Comparison of ENCODE assay signal across 17 cellular contexts in genomic region chr2:196225213-196225612, GRCh38. TPM values are rescaled to one million over a fixed set of nuclear protein-coding genes. Genes with fewer than 3 reads are reported as not detected.
DNase-seq lines count a peak whose midpoint lies in the region; ATAC-seq, FAIRE-seq and TF ChIP-seq lines count a peak whose summit lies in the region.
"Had no signal": no experiment of that assay in that cellular context is flagged by ENCODE, and none has a peak within 500 bp of the region (broad histone marks: within the 10 kb centered on the region; RNA-seq: fewer than 3 reads in every experiment).

No MANE protein-coding gene starts in this region.

- peaks cover 4% of the 10 kb centered on the region; the same call in 1 of the 2 replicates for H3K36me3 ChIP-seq in GM23248 (ENCODE audit: low read depth)
- H3K36me3 ChIP-seq in ovary = no peaks in the 10 kb centered on the region
- H3K36me3 ChIP-seq: breast epithelium, vagina had no signal

- DNase-seq in AG08395 (ENCODE audit: low spot score) (peak; percentile 84), GM23248 (peak; percentile 81), T-cell (no peak), fibroblast of mammary gland (ENCODE audit: low read depth) (peak; percentile 60), pons (ENCODE audit: low spot score) (no peak), GM12892 (ENCODE audit: insufficient read length) (no peak), ovary (no peak), NCI-H774 (lab: John Stamatoyannopoulos, UW) (no peak)
- DNase-seq: activated CD8-positive, alpha-beta memory T cell treated with anti-CD3 and anti-CD28 coated beads, Interleukin-2, amount 50 U/mL, for 4 hours; NCI-H1092; NCI-H446 had no signal

- TF ChIP-seq CTCF in fibroblast of mammary gland (conservative IDR thresholded peaks at IDR 0.05; ENCODE audit: control insufficient read depth, insufficient read depth, low read depth, low read length) (no peak), ovary (IDR thresholded peaks at IDR 0.05) (no peak)

- H3K4me1 Mint-ChIP-seq in T-cell = peaks cover 82 to 86% (median 85%) of the 10 kb centered on the region in 3 donors

- no peaks in the 10 kb centered on the region for H3K79me2 ChIP-seq in GM23248 (ENCODE audit: insufficient read depth)
- H3K79me2 ChIP-seq: parathyroid adenoma had no signal

- H3K27me3 ChIP-seq in GM23248 (replicated peaks; ENCODE audit: insufficient read depth) (no peaks in the 10 kb centered on the region), ovary (no peaks in the 10 kb centered on the region)
- H3K27me3 ChIP-seq: breast epithelium, vagina had no signal

- H3K9me3 ChIP-seq in GM23248 (ENCODE audit: low read depth) (no peaks in the 10 kb centered on the region), ovary (no peaks in the 10 kb centered on the region)
- H3K9me3 ChIP-seq: breast epithelium, vagina had no signal

- H3K9me3 Mint-ChIP-seq in T-cell = peaks cover 0 to 4% (median 0%) of the 10 kb centered on the region in 3 donors

- 0 to 12% methylated on average over 1 of the region's 1 CpG for WGBS in GM23248 (ENCODE audit: low coverage in 1 of 2, low lambda C conversion rate in 2 of 2, missing lambda C conversion rate in 2 of 2), 2 experiments
- WGBS in ovary, 3 donors = 1 to 9% (median 2%) methylated on average over 1 of the region's 1 CpG

- no peak for TF ChIP-seq EP300 in ovary (IDR thresholded peaks at IDR 0.05)

- H3K9ac ChIP-seq in GM23248 = no peak overlapping the region
- H3K9ac ChIP-seq: parathyroid adenoma had no signal

- H3K27ac Mint-ChIP-seq in T-cell = peak overlapping the region; percentile 41 to 73
- H3K27ac Mint-ChIP-seq: mesothelial cell of epicardium had no signal

- H3F3A ChIP-seq in GM23248 (ENCODE audit: insufficient read depth) = peaks cover 5% of the 10 kb centered on the region; the same call in 1 of the 2 replicates

- in situ Hi-C loops in GM23248 (cut with MboI) = no loop called here

- H3K27ac ChIP-seq in GM23248 = no peak overlapping the region
- no peak overlapping the region for H3K27ac ChIP-seq in ovary
- H3K27ac ChIP-seq: breast epithelium, parathyroid adenoma, vagina had no signal

- H3K4me1 ChIP-seq in GM23248 (ENCODE audit: insufficient read depth) (peaks cover 11% of the 10 kb centered on the region), ovary (ENCODE audit: insufficient read depth) (no peaks in the 10 kb centered on the region)
- H3K4me1 ChIP-seq: breast epithelium, parathyroid adenoma, vagina had no signal

- no peaks in the 10 kb centered on the region for H3K9me2 ChIP-seq in GM23248 (ENCODE audit: insufficient read depth)

- H3K4me3 Mint-ChIP-seq in T-cell = peak overlapping the region in 1 of 3 donors; percentile 15
- H3K4me3 Mint-ChIP-seq: mesothelial cell of epicardium had no signal

- H3K4me3 ChIP-seq in GM23248 (0 out of 2 replicates have a peak overlapping the region, but pooled peaks have one; percentile 11), fibroblast of mammary gland (ENCODE audit: control insufficient read depth, low read depth, low read length) (no peak overlapping the region), ovary (no peak overlapping the region)
- H3K4me3 ChIP-seq: breast epithelium, vagina had no signal

- ATAC-seq in T-cell (replicated peaks in 1 of 4) = no peak

- FAIRE-seq in GM12892 (lab: Jason Lieb, UNC) = no peak
- FAIRE-seq: G401.6, GM18507 had no signal

- CTCF ChIA-PET in T-cell (lab: Charles Lee) = no interaction called here

- intact Hi-C loops in ovary (cut with DNase I) = no loop called here

- no peaks in the 10 kb centered on the region for H3K27me3 Mint-ChIP-seq in T-cell

- no peak for TF ChIP-seq POLR2A in GM12892 (IDR thresholded peaks at IDR 0.05; ENCODE audit: low read depth, low read length)
- no peak for TF ChIP-seq POLR2A in ovary (IDR thresholded peaks at IDR 0.05)

- no peaks in the 10 kb centered on the region for H4K20me1 ChIP-seq in GM23248 (ENCODE audit: insufficient read depth)

- POLR2A ChIA-PET in T-cell (lab: Charles Lee) = interaction anchor here in 1 of 2 donors (0.6 kb wide), 1 partner anchor 197 kb away, joined by 3 read pairs; no protein-coding TSS in a partner anchor

- H2AFZ ChIP-seq in GM23248 = no peak overlapping the region
- H2AFZ ChIP-seq: parathyroid adenoma had no signal

- H3K36me3 Mint-ChIP-seq in T-cell = no peaks in the 10 kb centered on the region

- peak overlapping the region; percentile 48 for H3K4me2 ChIP-seq in GM23248 (ENCODE audit: unreplicated experiment)

RNA-seq across cellular contexts. Expression of gene STK17B, which starts 53.8 kb away (rescaled TPM):
- total RNA-seq in GM23248 (2014; rRNA removed; shearing (Covaris generic)) = 23.6 and 31.0 TPM in 2 replicates
- 13.1 and 13.7 TPM in 2 replicates for polyA plus RNA-seq in GM23248 (2016; fragmentation: Nextera tagmentation; extraction: Ambion mirVana)
- 100 to 1,000 TPM; 218 to 478 (median 248) TPM for total RNA-seq in T-cell
- polyA plus RNA-seq in GM12892 (2012; ENCODE audit: missing spikeins) = 43.1 TPM
- 10 to 100 TPM in 1 of 7 donors, 1 to 10 TPM in 6; 3.0 to 11.6 (median 4.9) TPM for total RNA-seq in ovary
- 10 to 100 TPM in 1 of 2 donors, 1 to 10 TPM in 1; 1.7 to 28.4 TPM for polyA plus RNA-seq in ovary

Comparison
In these comparisons a context has a peak if more than half of its experiments do, and no peak if none do; other contexts are left out.
1. DNase-seq: peak in AG08395 (single experiment), GM23248 (single experiment) and fibroblast of mammary gland (single experiment); none in T-cell (0 of 34), pons (single experiment), GM12892 (single experiment), ovary (0 of 5) and NCI-H774 (single experiment).